2 cellular contexts compared by ENCODE assay signal in genomic region chr17:57247913-57248312, GRCh38.
TF ChIP-seq lines count a peak whose summit lies in the region.

No MANE protein-coding gene starts in this region.

TF ChIP-seq in A549, 52 proteins besides CTCF, POLR2A, EP300 and RAD21:
- TF ChIP-seq HOXA7 (CRISPR knock-in tag; IDR thresholded peaks at IDR 0.05) (no peak), MAFK (IDR thresholded peaks at IDR 0.05; ENCODE audit: partially characterized antibody) (peak; percentile 61)

TF ChIP-seq in K562, 482 proteins besides CTCF, POLR2A, EP300 and RAD21:
- TF ChIP-seq SP2 (IDR thresholded peaks at IDR 0.05; ENCODE audit: extremely low read depth, low read depth, low read length, poor library complexity, severe bottlenecking) (no peak), HDGF (IDR thresholded peaks at IDR 0.05) (no peak), C11orf30 (IDR thresholded peaks at IDR 0.05; ENCODE audit: low read depth) (peak; percentile 60), MAFF (IDR thresholded peaks at IDR 0.05; ENCODE audit: low read length) (0 out of 2 replicates have a peak, but pooled peaks have one; percentile 20), MYNN (IDR thresholded peaks at IDR 0.05) (no peak), MYNN (CRISPR knock-in tag; IDR thresholded peaks at IDR 0.05) (no peak), ZNF316 (IDR thresholded peaks at IDR 0.05) (peak; percentile 60)
